ENCODE assay signal across 1 cellular context in the genomic region with DNA sequence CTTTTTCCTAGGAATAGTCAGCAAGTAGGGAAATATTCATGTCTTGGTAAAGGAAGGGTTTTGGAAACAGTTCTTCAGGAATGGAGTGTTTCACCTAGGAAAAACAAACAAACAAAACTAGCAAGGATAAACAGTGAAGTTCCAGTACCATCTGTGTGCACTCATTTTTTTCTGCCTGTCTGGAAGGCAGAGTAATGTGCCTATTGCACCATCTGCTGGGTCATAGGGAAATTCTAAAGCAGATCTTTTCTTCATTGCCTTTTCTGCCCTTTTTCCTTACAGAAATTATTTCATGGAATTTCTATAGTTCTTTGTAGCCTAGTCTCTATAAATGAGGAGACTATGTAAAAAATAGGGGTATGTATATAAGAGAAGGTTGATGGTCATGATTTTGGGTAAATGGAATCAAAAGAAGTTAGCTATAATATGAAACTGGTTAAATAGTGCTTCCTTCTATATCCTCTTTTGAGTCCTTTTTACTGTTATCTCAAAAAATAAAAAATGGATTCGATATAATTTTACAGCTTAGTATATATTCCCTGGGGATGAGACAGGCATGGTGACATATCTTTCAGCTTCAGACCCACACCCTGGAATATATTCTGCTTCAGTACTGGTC.
TF ChIP-seq lines count a peak whose summit lies in the region.

No MANE protein-coding gene starts in this region.

TF ChIP-seq in GM23338, 12 proteins besides CTCF, POLR2A, EP300 and RAD21:
- TF ChIP-seq ZNF462 (CRISPR knock-in tag; IDR thresholded peaks at IDR 0.05) (no peak), JUNB (IDR thresholded peaks at IDR 0.05; ENCODE audit: unreplicated experiment) (no peak), EZH2phosphoT487 (IDR thresholded peaks at IDR 0.05; ENCODE audit: unreplicated experiment) (no peak), ZNF331 (CRISPR knock-in tag; IDR thresholded peaks at IDR 0.05; ENCODE audit: low read depth) (no peak), STAT1 (IDR thresholded peaks at IDR 0.05; ENCODE audit: unreplicated experiment) (no peak), ETS1 (IDR thresholded peaks at IDR 0.05) (no peak), NANOG (IDR thresholded peaks at IDR 0.05; ENCODE audit: borderline replicate concordance) (no peak), EZH2 (IDR thresholded peaks at IDR 0.05; ENCODE audit: low read depth, unreplicated experiment) (no peak), POLR2AphosphoS5 (IDR thresholded peaks at IDR 0.05; ENCODE audit: low read depth) (no peak), ZNF114 (CRISPR knock-in tag; IDR thresholded peaks at IDR 0.05) (no peak), REST (IDR thresholded peaks at IDR 0.05; ENCODE audit: unreplicated experiment) (no peak), CREB1 (CRISPR knock-in tag; IDR thresholded peaks at IDR 0.05; ENCODE audit: low read depth) (no peak)
